ENCODE assay signal across 21 cellular contexts in the genomic region with DNA sequence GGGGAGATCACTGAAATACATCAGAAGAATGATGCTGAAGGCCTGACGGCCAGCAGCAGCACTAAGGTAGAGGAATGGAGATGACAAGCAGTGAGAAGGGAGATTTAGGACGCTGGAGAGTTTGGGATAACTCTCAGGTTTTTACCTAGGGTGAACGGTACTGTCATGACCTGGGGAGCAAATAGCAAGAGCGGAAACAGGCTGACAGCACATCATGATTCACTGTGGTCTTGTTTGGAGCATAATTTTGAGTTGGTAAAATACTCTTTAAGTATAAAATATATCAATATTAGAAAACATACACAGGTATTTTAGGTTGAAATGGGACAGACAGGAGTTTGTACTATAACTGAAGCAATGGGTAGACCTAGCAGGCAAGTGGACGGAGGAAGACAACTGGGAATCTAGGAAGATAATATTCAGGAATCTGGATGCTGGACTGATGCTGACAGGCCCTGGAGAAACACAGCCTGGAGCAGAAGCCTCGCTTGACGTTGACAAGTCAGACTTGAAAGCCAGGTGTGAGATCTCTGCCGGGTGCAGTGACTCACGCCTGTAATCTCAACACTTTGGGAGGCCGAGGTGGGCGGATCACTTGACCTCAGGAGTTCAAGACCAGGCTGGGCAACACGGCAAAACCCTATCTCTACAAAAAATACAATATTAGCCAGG. TPM values are rescaled to one million over a fixed set of nuclear protein-coding genes. Genes with fewer than 3 reads are reported as not detected.
DNase-seq lines count a peak whose midpoint lies in the region; ATAC-seq and TF ChIP-seq lines count a peak whose summit lies in the region.
"Had no signal": no experiment of that assay in that cellular context is flagged by ENCODE, and none has a peak within 500 bp of the region (broad histone marks: within the 10 kb centered on the region; RNA-seq: fewer than 3 reads in every experiment).

No MANE protein-coding gene starts in this region.

- CTCF ChIA-PET in activated CD4-positive, alpha-beta T cell treated with anti-CD3 and anti-CD28 coated beads, Interleukin-2, amount 10 ng/mL, durations not matched to agents 7 days and 5 days (lab: Charles Lee) = interaction anchor here (0.7 kb wide), 1 partner anchor 189 kb away, joined by 3 read pairs; no protein-coding TSS in a partner anchor

- H3K36me3 ChIP-seq in esophagus (ENCODE audit: control insufficient read depth in 2 of 2, insufficient read depth in 2 of 2, low read length in 1 of 2) (no peaks in the 10 kb centered on the region), neural progenitor cell (no peaks in the 10 kb centered on the region)
- H3K36me3 ChIP-seq: heart right ventricle, WERI-Rb-1 had no signal

- no peak for TF ChIP-seq CTCF in neural progenitor cell (IDR thresholded peaks at IDR 0.05)

- intact Hi-C loops in right cardiac atrium (cut with DNase I) = loop anchor here (2.0 to 10.0 kb wide), 4 partner anchors 112 to 187 kb away; partner anchors contain the start of gene CNN3 (in 3 of the 4)

- no peaks in the 10 kb centered on the region for H3K9me3 Mint-ChIP-seq in neural progenitor cell
- no peaks in the 10 kb centered on the region for H3K9me3 Mint-ChIP-seq in activated CD4-positive, alpha-beta T cell treated with anti-CD3 and anti-CD28 coated beads, Interleukin-2, amount 10 ng/mL, durations not matched to agents 7 days and 5 days
- H3K9me3 Mint-ChIP-seq: activated naive CD8-positive, alpha-beta T cell treated with anti-CD3 and anti-CD28 coated beads, Interleukin-2, amount 10 ng/mL, durations not matched to agents 7 days and 5 days; brain; CD4-positive, CD25-positive, alpha-beta regulatory T cell; effector memory CD8-positive, alpha-beta T cell had no signal

- no peak overlapping the region for H3K4me2 ChIP-seq in neural progenitor cell

- DNase-seq in HCEC 1CT (peak; percentile 8), RPMI7951 (ENCODE audit: low read depth) (peak; percentile 76), neural progenitor cell (ENCODE audit: low spot score) (no peak), C1 segment of cervical spinal cord (lab: John Stamatoyannopoulos, UW) (no peak), right cardiac atrium (no peak)
- no peak for DNase-seq in activated CD4-positive, alpha-beta T cell treated with anti-CD3 and anti-CD28 coated beads, Interleukin-2, amount 10 ng/mL, durations not matched to agents 7 days and 5 days
- DNase-seq: activated CD4-positive, alpha-beta T cell treated with anti-CD3 and anti-CD28 coated beads, Interleukin-2, amount 50 U/mL, for 1 hour; activated naive CD8-positive, alpha-beta T cell treated with anti-CD3 and anti-CD28 coated beads, Interleukin-2, amount 10 ng/mL, durations not matched to agents 7 days and 5 days; CD4-positive, CD25-positive, alpha-beta regulatory T cell; effector memory CD8-positive, alpha-beta T cell; heart right ventricle; NCI-H1105; NCI-H2029; NCI-H345; NCI-H774; substantia nigra; WERI-Rb-1 had no signal

- H3K4me1 ChIP-seq in esophagus (ENCODE audit: control insufficient read depth in 2 of 2, insufficient read depth in 2 of 2, low read length in 1 of 2) (no peaks in the 10 kb centered on the region), neural progenitor cell (peaks cover 7% of the 10 kb centered on the region), right cardiac atrium (ENCODE audit: control insufficient read depth, insufficient read depth, low read length) (peaks cover 2% of the 10 kb centered on the region)

- no peak overlapping the region for H3K4me3 ChIP-seq in esophagus (ENCODE audit: low read depth in 1 of 2, low read length in 2 of 2)
- no peak overlapping the region for H3K4me3 ChIP-seq in neural progenitor cell
- H3K4me3 ChIP-seq in right cardiac atrium (ENCODE audit: low read length) = no peak overlapping the region
- H3K4me3 ChIP-seq: heart right ventricle had no signal

- no peak overlapping the region for H3K9ac ChIP-seq in neural progenitor cell

- peaks cover 4% of the 10 kb centered on the region for H3F3A ChIP-seq in neural progenitor cell (ENCODE audit: low read depth)

- peak overlapping the region; percentile 43 to 65 for H3K27ac ChIP-seq in esophagus (ENCODE audit: low read depth in 2 of 2, low read length in 1 of 2)
- H3K27ac ChIP-seq in neural progenitor cell = no peak overlapping the region
- no peak overlapping the region for H3K27ac ChIP-seq in right cardiac atrium (ENCODE audit: low read length)
- H3K27ac ChIP-seq: WERI-Rb-1 had no signal

- POLR2A ChIA-PET in activated CD4-positive, alpha-beta T cell treated with anti-CD3 and anti-CD28 coated beads, Interleukin-2, amount 10 ng/mL, durations not matched to agents 7 days and 5 days (lab: Charles Lee) = no interaction called here

- H3K4me3 Mint-ChIP-seq in neural progenitor cell = no peak overlapping the region
- H3K4me3 Mint-ChIP-seq in activated CD4-positive, alpha-beta T cell treated with anti-CD3 and anti-CD28 coated beads, Interleukin-2, amount 10 ng/mL, durations not matched to agents 7 days and 5 days = no peak overlapping the region
- H3K4me3 Mint-ChIP-seq: activated naive CD8-positive, alpha-beta T cell treated with anti-CD3 and anti-CD28 coated beads, Interleukin-2, amount 10 ng/mL, durations not matched to agents 7 days and 5 days; brain; CD4-positive, CD25-positive, alpha-beta regulatory T cell; effector memory CD8-positive, alpha-beta T cell; neural crest cell had no signal

- H3K27me3 Mint-ChIP-seq in neural progenitor cell (ENCODE audit: insufficient read depth, low read depth) = peaks cover 2% of the 10 kb centered on the region
- H3K27me3 Mint-ChIP-seq in activated CD4-positive, alpha-beta T cell treated with anti-CD3 and anti-CD28 coated beads, Interleukin-2, amount 10 ng/mL, durations not matched to agents 7 days and 5 days = no peaks in the 10 kb centered on the region
- H3K27me3 Mint-ChIP-seq: activated naive CD8-positive, alpha-beta T cell treated with anti-CD3 and anti-CD28 coated beads, Interleukin-2, amount 10 ng/mL, durations not matched to agents 7 days and 5 days; brain; CD4-positive, CD25-positive, alpha-beta regulatory T cell; effector memory CD8-positive, alpha-beta T cell had no signal

- H3K27me3 ChIP-seq in esophagus (ENCODE audit: control insufficient read depth in 1 of 2, insufficient read depth in 2 of 2, low read length in 2 of 2) (no peaks in the 10 kb centered on the region), neural progenitor cell (no peaks in the 10 kb centered on the region), right cardiac atrium (ENCODE audit: control insufficient read depth, insufficient read depth) (no peaks in the 10 kb centered on the region)
- H3K27me3 ChIP-seq: heart right ventricle had no signal

- peak overlapping the region; percentile 52 for H3K27ac Mint-ChIP-seq in neural progenitor cell
- H3K27ac Mint-ChIP-seq in activated CD4-positive, alpha-beta T cell treated with anti-CD3 and anti-CD28 coated beads, Interleukin-2, amount 10 ng/mL, durations not matched to agents 7 days and 5 days = no peak overlapping the region
- H3K27ac Mint-ChIP-seq: activated naive CD8-positive, alpha-beta T cell treated with anti-CD3 and anti-CD28 coated beads, Interleukin-2, amount 10 ng/mL, durations not matched to agents 7 days and 5 days; CD4-positive, CD25-positive, alpha-beta regulatory T cell; effector memory CD8-positive, alpha-beta T cell had no signal

- no peak overlapping the region for H2AFZ ChIP-seq in neural progenitor cell (replicated peaks)

- no peaks in the 10 kb centered on the region for H3K36me3 Mint-ChIP-seq in neural progenitor cell
- H3K36me3 Mint-ChIP-seq in activated CD4-positive, alpha-beta T cell treated with anti-CD3 and anti-CD28 coated beads, Interleukin-2, amount 10 ng/mL, durations not matched to agents 7 days and 5 days (ENCODE audit: low read depth) = no peaks in the 10 kb centered on the region
- H3K36me3 Mint-ChIP-seq: activated naive CD8-positive, alpha-beta T cell treated with anti-CD3 and anti-CD28 coated beads, Interleukin-2, amount 10 ng/mL, durations not matched to agents 7 days and 5 days; brain had no signal

- ATAC-seq in GM21528 (IDR thresholded peaks at IDR 0.05; ENCODE audit: low FRiP score, unreplicated experiment) = no peak
- no peak for ATAC-seq in right cardiac atrium
- ATAC-seq: effector memory CD8-positive, alpha-beta T cell; heart right ventricle had no signal

- no peaks in the 10 kb centered on the region for H4K20me1 ChIP-seq in neural progenitor cell (ENCODE audit: low read depth)

- WGBS in esophagus, 2 donors = 64 to 68% methylated on average over 12 of the region's 12 CpGs
- 75% methylated on average over 12 of the region's 12 CpGs for WGBS in right cardiac atrium

- H3K4me1 Mint-ChIP-seq in neural progenitor cell = no peaks in the 10 kb centered on the region
- H3K4me1 Mint-ChIP-seq in activated CD4-positive, alpha-beta T cell treated with anti-CD3 and anti-CD28 coated beads, Interleukin-2, amount 10 ng/mL, durations not matched to agents 7 days and 5 days = no peaks in the 10 kb centered on the region
- H3K4me1 Mint-ChIP-seq: activated naive CD8-positive, alpha-beta T cell treated with anti-CD3 and anti-CD28 coated beads, Interleukin-2, amount 10 ng/mL, durations not matched to agents 7 days and 5 days; CD4-positive, CD25-positive, alpha-beta regulatory T cell; neural crest cell had no signal

- H3K79me2 ChIP-seq in neural progenitor cell (ENCODE audit: low read depth) = no peaks in the 10 kb centered on the region

- H3K9me3 ChIP-seq in esophagus (ENCODE audit: control insufficient read depth in 2 of 2, insufficient read depth in 1 of 2, low read depth in 1 of 2, low read length in 1 of 2) (no peaks in the 10 kb centered on the region), neural progenitor cell (ENCODE audit: low read depth) (no peaks in the 10 kb centered on the region), right cardiac atrium (ENCODE audit: control insufficient read depth, low read length) (no peaks in the 10 kb centered on the region)
- H3K9me3 ChIP-seq: heart right ventricle had no signal

RNA-seq across cellular contexts. Expression of gene ALG14, which starts 33.3 kb away (rescaled TPM):
- total RNA-seq in RPMI7951 (2014; rRNA removed; shearing (Covaris generic)) = 3.3 and 9.5 TPM in 2 replicates
- polyA plus RNA-seq in esophagus = 1 to 10 TPM in 1 of 2 donors, under 1 TPM in 1; 0.88 to 1.3 TPM
- total RNA-seq in neural progenitor cell (ENCODE audit: low replicate concordance) = 0.49 and 0.53 TPM in 2 replicates
- 1 to 10 TPM; 2.3 to 3.4 TPM for total RNA-seq in activated CD4-positive, alpha-beta T cell treated with anti-CD3 and anti-CD28 coated beads, Interleukin-2, amount 10 ng/mL, durations not matched to agents 7 days and 5 days
- 1 to 10 TPM; 3.4 to 7.4 (median 3.7) TPM for total RNA-seq in right cardiac atrium
- polyA plus RNA-seq in right cardiac atrium = 0.97 TPM

Comparison
In these comparisons a context has a peak if more than half of its experiments do, and no peak if none do; other contexts are left out.
1. DNase-seq: peak in HCEC 1CT (single experiment) and RPMI7951 (single experiment); none in neural progenitor cell (single experiment), activated CD4-positive, alpha-beta T cell treated with anti-CD3 and anti-CD28 coated beads, Interleukin-2, amount 10 ng/mL, durations not matched to agents 7 days and 5 days (single experiment), C1 segment of cervical spinal cord (0 of 14) and right cardiac atrium (0 of 3).
2. H3K27ac ChIP-seq: peak in esophagus (2 of 2); none in neural progenitor cell (single experiment) and right cardiac atrium (single experiment).